In genomic region chr10:9297580-9297979, GRCh38 we compare ENCODE assay signal across 3 cellular contexts.
A peak's percentile ranks its signal among the peaks of the same experiment; 100 is the strongest.
TF ChIP-seq lines count a peak whose summit lies in the region.

No MANE protein-coding gene starts in this region.

TF ChIP-seq in liver, 16 proteins besides CTCF, POLR2A, EP300 and RAD21 (continued from another document):
- TF ChIP-seq GABPA (IDR thresholded peaks at IDR 0.05 in 1 of 2, conservative IDR thresholded peaks at IDR 0.05 in 1 of 2) (no peak), JUND (IDR thresholded peaks at IDR 0.05) (no peak), HNF4A (conservative IDR thresholded peaks at IDR 0.05) (peak; percentile 61 to 66), RXRA (IDR thresholded peaks at IDR 0.05) (peak in 1 of 2 donors; percentile 19)

TF ChIP-seq in HepG2, 621 proteins besides CTCF, POLR2A, EP300 and RAD21 (continued from another document):
- TF ChIP-seq, protein P1, sequence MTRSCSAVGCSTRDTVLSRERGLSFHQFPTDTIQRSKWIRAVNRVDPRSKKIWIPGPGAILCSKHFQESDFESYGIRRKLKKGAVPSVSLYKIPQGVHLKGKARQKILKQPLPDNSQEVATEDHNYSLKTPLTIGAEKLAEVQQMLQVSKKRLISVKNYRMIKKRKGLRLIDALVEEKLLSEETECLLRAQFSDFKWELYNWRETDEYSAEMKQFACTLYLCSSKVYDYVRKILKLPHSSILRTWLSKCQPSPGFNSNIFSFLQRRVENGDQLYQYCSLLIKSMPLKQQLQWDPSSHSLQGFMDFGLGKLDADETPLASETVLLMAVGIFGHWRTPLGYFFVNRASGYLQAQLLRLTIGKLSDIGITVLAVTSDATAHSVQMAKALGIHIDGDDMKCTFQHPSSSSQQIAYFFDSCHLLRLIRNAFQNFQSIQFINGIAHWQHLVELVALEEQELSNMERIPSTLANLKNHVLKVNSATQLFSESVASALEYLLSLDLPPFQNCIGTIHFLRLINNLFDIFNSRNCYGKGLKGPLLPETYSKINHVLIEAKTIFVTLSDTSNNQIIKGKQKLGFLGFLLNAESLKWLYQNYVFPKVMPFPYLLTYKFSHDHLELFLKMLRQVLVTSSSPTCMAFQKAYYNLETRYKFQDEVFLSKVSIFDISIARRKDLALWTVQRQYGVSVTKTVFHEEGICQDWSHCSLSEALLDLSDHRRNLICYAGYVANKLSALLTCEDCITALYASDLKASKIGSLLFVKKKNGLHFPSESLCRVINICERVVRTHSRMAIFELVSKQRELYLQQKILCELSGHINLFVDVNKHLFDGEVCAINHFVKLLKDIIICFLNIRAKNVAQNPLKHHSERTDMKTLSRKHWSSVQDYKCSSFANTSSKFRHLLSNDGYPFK (CRISPR knock-in tag; IDR thresholded peaks at IDR 0.05; ENCODE audit: borderline replicate concordance) = no peak
- TF ChIP-seq ZBTB20 (CRISPR knock-in tag; IDR thresholded peaks at IDR 0.05; ENCODE audit: borderline replicate concordance, low read depth) (no peak), NFE2L1 (CRISPR knock-in tag; IDR thresholded peaks at IDR 0.05; ENCODE audit: borderline replicate concordance) (no peak), ZNF543 (CRISPR knock-in tag; IDR thresholded peaks at IDR 0.05) (no peak), ZFY (CRISPR knock-in tag; IDR thresholded peaks at IDR 0.05) (no peak), ZNF766 (CRISPR knock-in tag; IDR thresholded peaks at IDR 0.05; ENCODE audit: borderline replicate concordance) (no peak), ZNF331 (CRISPR knock-in tag; IDR thresholded peaks at IDR 0.05) (no peak), ZNF224 (CRISPR knock-in tag; IDR thresholded peaks at IDR 0.05) (no peak), MAF1 (CRISPR knock-in tag; IDR thresholded peaks at IDR 0.05; ENCODE audit: borderline replicate concordance) (no peak), NR1H2 (CRISPR knock-in tag; IDR thresholded peaks at IDR 0.05; ENCODE audit: borderline replicate concordance, low read depth) (no peak), BATF2 (CRISPR knock-in tag; IDR thresholded peaks at IDR 0.05) (no peak)

TF ChIP-seq in SK-N-SH, 30 proteins besides CTCF, POLR2A, EP300 and RAD21 (continued from another document):
- TF ChIP-seq RCOR1 (IDR thresholded peaks at IDR 0.05; ENCODE audit: low read length) (peak; percentile 79), MXI1 (IDR thresholded peaks at IDR 0.05; ENCODE audit: low read depth, low read length) (peak; percentile 91), MEF2A (IDR thresholded peaks at IDR 0.05; ENCODE audit: borderline replicate concordance, low read depth) (no peak), FOXJ3 (CRISPR knock-in tag; IDR thresholded peaks at IDR 0.05) (peak; percentile 51; the same call in 1 of the 2 replicates), TCF12 (IDR thresholded peaks at IDR 0.05) (peak; percentile 44)
- TF ChIP-seq, protein P2, sequence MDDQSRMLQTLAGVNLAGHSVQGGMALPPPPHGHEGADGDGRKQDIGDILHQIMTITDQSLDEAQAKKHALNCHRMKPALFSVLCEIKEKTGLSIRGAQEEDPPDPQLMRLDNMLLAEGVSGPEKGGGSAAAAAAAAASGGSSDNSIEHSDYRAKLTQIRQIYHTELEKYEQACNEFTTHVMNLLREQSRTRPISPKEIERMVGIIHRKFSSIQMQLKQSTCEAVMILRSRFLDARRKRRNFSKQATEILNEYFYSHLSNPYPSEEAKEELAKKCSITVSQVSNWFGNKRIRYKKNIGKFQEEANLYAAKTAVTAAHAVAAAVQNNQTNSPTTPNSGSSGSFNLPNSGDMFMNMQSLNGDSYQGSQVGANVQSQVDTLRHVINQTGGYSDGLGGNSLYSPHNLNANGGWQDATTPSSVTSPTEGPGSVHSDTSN (IDR thresholded peaks at IDR 0.05) = 0 out of 2 replicates have a peak, but pooled peaks have one; percentile 26
